Comparison of ENCODE assay signal across 23 cellular contexts in the genomic region with DNA sequence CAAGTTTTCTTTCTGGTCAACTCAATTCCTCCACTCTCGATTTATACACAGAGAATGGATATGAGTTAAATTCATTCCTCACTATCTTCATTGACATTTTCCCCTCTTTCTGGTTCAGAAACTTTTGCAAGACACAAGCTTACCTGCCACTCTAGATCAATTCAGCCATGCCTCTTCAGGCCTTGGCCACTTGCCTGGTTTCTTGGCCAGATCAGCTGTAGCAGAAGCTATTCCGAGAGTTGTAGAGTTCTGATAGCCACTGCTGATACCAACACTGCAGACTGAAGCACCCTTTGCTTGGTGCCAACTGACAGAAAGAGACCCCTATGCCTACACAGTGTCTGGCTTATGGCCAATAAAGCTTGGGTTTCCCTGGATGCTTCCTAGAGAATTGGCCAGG.
"Had no signal": no experiment of that assay in that cellular context is flagged by ENCODE, and none has a peak within 500 bp of the region (broad histone marks: within the 10 kb centered on the region; RNA-seq: fewer than 3 reads in every experiment).

No MANE protein-coding gene starts in this region.

- H3K27me3 ChIP-seq: breast epithelium had no signal

- H3K4me3 Mint-ChIP-seq: activated CD8-positive, alpha-beta memory T cell treated with anti-CD3 and anti-CD28 coated beads, Interleukin-2, amount 10 ng/mL, durations not matched to agents 7 days and 5 days; activated naive CD4-positive, alpha-beta T cell treated with anti-CD3 and anti-CD28 coated beads, Interleukin-2, amount 50 U/mL, for 24 hours; activated T-cell treated with anti-CD3 and anti-CD28 coated beads, Interleukin-2, amount 50 U/mL, for 24 hours; activated T-helper 1 cell treated with anti-CD3 and anti-CD28 coated beads, Interleukin-12 subunit alpha, Interleukin-12 subunit beta, Interleukin-2, Interleukin-4 antibody, amounts not matched to agents 30 ng/mL and 10 ng/mL and 1 ng/mL, durations not matched to agents 14 hours and 24 hours and 36 hours; T-helper 17 cell; WTC11 had no signal

- H3K36me3 ChIP-seq: breast epithelium had no signal

- H3K27ac ChIP-seq: breast epithelium, KMS-11, PC-9 had no signal

- H3K4me1 Mint-ChIP-seq: activated CD8-positive, alpha-beta memory T cell treated with anti-CD3 and anti-CD28 coated beads, Interleukin-2, amount 10 ng/mL, durations not matched to agents 7 days and 5 days; activated naive CD4-positive, alpha-beta T cell treated with anti-CD3 and anti-CD28 coated beads, Interleukin-2, amount 50 U/mL, for 24 hours; T-helper 17 cell; WTC11 had no signal

- H3K36me3 Mint-ChIP-seq: activated CD8-positive, alpha-beta memory T cell treated with anti-CD3 and anti-CD28 coated beads, Interleukin-2, amount 10 ng/mL, durations not matched to agents 7 days and 5 days; activated naive CD4-positive, alpha-beta T cell treated with anti-CD3 and anti-CD28 coated beads, Interleukin-2, amount 50 U/mL, for 24 hours; WTC11 had no signal

- H2AFZ ChIP-seq: PC-9 had no signal

- H3K27ac Mint-ChIP-seq: activated CD8-positive, alpha-beta memory T cell treated with anti-CD3 and anti-CD28 coated beads, Interleukin-2, amount 10 ng/mL, durations not matched to agents 7 days and 5 days; activated naive CD4-positive, alpha-beta T cell treated with anti-CD3 and anti-CD28 coated beads, Interleukin-2, amount 50 U/mL, for 24 hours; activated T-cell treated with anti-CD3 and anti-CD28 coated beads, Interleukin-2, amount 50 U/mL, for 24 hours; activated T-helper 1 cell treated with anti-CD3 and anti-CD28 coated beads, Interleukin-12 subunit alpha, Interleukin-12 subunit beta, Interleukin-2, Interleukin-4 antibody, amounts not matched to agents 30 ng/mL and 10 ng/mL and 1 ng/mL, durations not matched to agents 14 hours and 24 hours and 36 hours; T-helper 17 cell; WTC11 had no signal

- H3K27me3 Mint-ChIP-seq: activated CD8-positive, alpha-beta memory T cell treated with anti-CD3 and anti-CD28 coated beads, Interleukin-2, amount 10 ng/mL, durations not matched to agents 7 days and 5 days; activated naive CD4-positive, alpha-beta T cell treated with anti-CD3 and anti-CD28 coated beads, Interleukin-2, amount 50 U/mL, for 24 hours; activated T-cell treated with anti-CD3 and anti-CD28 coated beads, Interleukin-2, amount 50 U/mL, for 24 hours; T-helper 17 cell had no signal

- H3K4me3 ChIP-seq: breast epithelium, PC-9 had no signal

- DNase-seq: activated CD4-positive, alpha-beta T cell treated with anti-CD3 and anti-CD28 coated beads for 48 hours; activated CD4-positive, alpha-beta T cell treated with anti-CD3 and anti-CD28 coated beads, Interleukin-2, amount 50 U/mL, for 48 hours; activated CD4-positive, CD25-positive, alpha-beta regulatory T cell treated with anti-CD3 and anti-CD28 coated beads, Interleukin-2, amount 50 U/mL, for 72 hours; activated CD8-positive, alpha-beta memory T cell treated with anti-CD3 and anti-CD28 coated beads, Interleukin-2, amount 10 ng/mL, durations not matched to agents 7 days and 5 days; activated effector memory CD4-positive, alpha-beta T cell treated with Interleukin-2 at 50 U/mL for 16 hours; activated naive CD4-positive, alpha-beta T cell; activated T-cell treated with anti-CD3 and anti-CD28 coated beads, Interleukin-2, amount 50 U/mL, for 24 hours; aorta; caudate nucleus; NCI-H1930; NCI-H345; NCI-H510A; NCI-H526 treated with DMSO at 0.1 percent for 48 hours; NCI-H82; PC-9; SHP77 treated with DMSO at 0.1 percent for 48 hours; T-helper 17 cell; T-helper 9 cell had no signal

- H3K9me3 ChIP-seq: breast epithelium had no signal

- H3K4me1 ChIP-seq: breast epithelium had no signal
